In genomic region chr14:35340616-35341453, GRCh38 we compare ENCODE assay signal across 9 cellular contexts. TPM values are rescaled to one million over a fixed set of nuclear protein-coding genes. Genes with fewer than 3 reads are reported as not detected.
A peak's percentile ranks its signal among the peaks of the same experiment; 100 is the strongest.
DNase-seq lines count a peak whose midpoint lies in the region; ATAC-seq and TF ChIP-seq lines count a peak whose summit lies in the region.
"Had no signal": no experiment of that assay in that cellular context is flagged by ENCODE, and none has a peak within 500 bp of the region (broad histone marks: within the 10 kb centered on the region; RNA-seq: fewer than 3 reads in every experiment).

No MANE protein-coding gene starts in this region.

- no peaks in the 10 kb centered on the region for H3K27me3 Mint-ChIP-seq in stimulated activated memory B cell treated with anti-CD40 and anti-IgM and Interleukin-4, amounts not matched to agents 10 μg/mL and 1 μg/mL and 100 μg/mL, for 72 hours

- intact Hi-C loops in ascending aorta (cut with DNase I) = loop anchor here (1.0 to 2.0 kb wide), 2 partner anchors 24 to 48 kb away; partner anchors contain the start of gene PSMA6
- intact Hi-C loops in lower lobe of right lung (cut with DNase I) = loop anchor here (5.0 kb wide), 1 partner anchor 61 kb away; the partner anchor contains the start of gene NFKBIA

- H3K4me3 Mint-ChIP-seq in stimulated activated memory B cell treated with anti-CD40 and anti-IgM and Interleukin-4, amounts not matched to agents 10 μg/mL and 1 μg/mL and 100 μg/mL, for 72 hours = no peak overlapping the region

- DNase-seq in HL-60 (ENCODE audit: low read depth in 1 of 2, low spot score in 1 of 2) = no peak
- DNase-seq in ascending aorta (ENCODE audit: low spot score in 2 of 2) = no peak
- DNase-seq in lower lobe of right lung = no peak
- no peak for DNase-seq in activated CD8-positive, alpha-beta memory T cell treated with anti-CD3 and anti-CD28 coated beads, Interleukin-2, amount 50 U/mL, for 48 hours
- no peak for DNase-seq in NCI-H1436 treated with DMSO at 0.1 percent for 48 hours (lab: John Stamatoyannopoulos, UW)

- ATAC-seq in lower lobe of right lung (no peak), HG03520 (IDR thresholded peaks at IDR 0.05; ENCODE audit: unreplicated experiment) (no peak), esophagus mucosa (no peak)
- ATAC-seq in stimulated activated memory B cell treated with anti-CD40 and anti-IgM and Interleukin-4, amounts not matched to agents 10 μg/mL and 1 μg/mL and 100 μg/mL, for 72 hours = no peak

- H3K4me1 Mint-ChIP-seq in stimulated activated memory B cell treated with anti-CD40 and anti-IgM and Interleukin-4, amounts not matched to agents 10 μg/mL and 1 μg/mL and 100 μg/mL, for 72 hours = peaks cover 15% of the 10 kb centered on the region

- H3K36me3 ChIP-seq in ascending aorta (no peaks in the 10 kb centered on the region), lower lobe of right lung (no peaks in the 10 kb centered on the region)
- H3K36me3 ChIP-seq: HAP-1 had no signal

- peak overlapping the region; percentile 80 for H3K27ac ChIP-seq in HL-60 (replicated peaks)
- H3K27ac ChIP-seq in ascending aorta = peak overlapping the region; percentile 95 to 97
- H3K27ac ChIP-seq in lower lobe of right lung = peak overlapping the region; percentile 92

- no peaks in the 10 kb centered on the region for H3K9me3 Mint-ChIP-seq in stimulated activated memory B cell treated with anti-CD40 and anti-IgM and Interleukin-4, amounts not matched to agents 10 μg/mL and 1 μg/mL and 100 μg/mL, for 72 hours

- H3K9me3 ChIP-seq in ascending aorta = no peaks in the 10 kb centered on the region
- H3K9me3 ChIP-seq in lower lobe of right lung = no peaks in the 10 kb centered on the region
- H3K9me3 ChIP-seq: HAP-1 had no signal

- peak overlapping the region; percentile 77 for H3K27ac Mint-ChIP-seq in stimulated activated memory B cell treated with anti-CD40 and anti-IgM and Interleukin-4, amounts not matched to agents 10 μg/mL and 1 μg/mL and 100 μg/mL, for 72 hours

- H3K4me1 ChIP-seq in ascending aorta (peaks cover 11 to 36% of the 10 kb centered on the region in 2 donors), lower lobe of right lung (peaks cover 87% of the 10 kb centered on the region)

- no peaks in the 10 kb centered on the region for H3K36me3 Mint-ChIP-seq in stimulated activated memory B cell treated with anti-CD40 and anti-IgM and Interleukin-4, amounts not matched to agents 10 μg/mL and 1 μg/mL and 100 μg/mL, for 72 hours

- H3K27me3 ChIP-seq in HL-60 (ENCODE audit: insufficient read depth, poor library complexity, severe bottlenecking) = no peaks in the 10 kb centered on the region
- no peaks in the 10 kb centered on the region for H3K27me3 ChIP-seq in ascending aorta
- H3K27me3 ChIP-seq in lower lobe of right lung (ENCODE audit: low read depth) = no peaks in the 10 kb centered on the region

- TF ChIP-seq CTCF in HL-60 (IDR thresholded peaks at IDR 0.05; ENCODE audit: insufficient read depth, low read length) (no peak), ascending aorta (IDR thresholded peaks at IDR 0.05) (no peak), lower lobe of right lung (IDR thresholded peaks at IDR 0.05) (no peak)

- H3K4me3 ChIP-seq in HL-60 (replicated peaks; ENCODE audit: insufficient read depth, low read length) = no peak overlapping the region
- H3K4me3 ChIP-seq in ascending aorta = peak overlapping the region in 1 of 2 donors; percentile 32
- H3K4me3 ChIP-seq in lower lobe of right lung = peak overlapping the region; percentile 38
- H3K4me3 ChIP-seq: HAP-1 had no signal

RNA-seq across cellular contexts. Expression of gene PSMA6, which starts 48.7 kb away (rescaled TPM):
- 96.6 TPM for total RNA-seq in ascending aorta
- total RNA-seq in lower lobe of right lung = 159 TPM
- 188 TPM for total RNA-seq in esophagus mucosa
